ENCODE assay signal across 8 cellular contexts in genomic region chr5:34007675-34008600, GRCh38. TPM values are rescaled to one million over a fixed set of nuclear protein-coding genes. Genes with fewer than 3 reads are reported as not detected.
DNase-seq lines count a peak whose midpoint lies in the region; ATAC-seq and TF ChIP-seq lines count a peak whose summit lies in the region.

Gene AMACR, minus strand, starts transcription at chr5:34008050. Its CDS starts 31 bp downstream, at chr5:34008019.

- no peaks in the 10 kb centered on the region for H3K27me3 Mint-ChIP-seq in CD4-positive, alpha-beta memory T cell
- H3K27me3 Mint-ChIP-seq in activated CD4-positive, alpha-beta memory T cell treated with anti-CD3 and anti-CD28 coated beads, Interleukin-2, amount 10 ng/mL, durations not matched to agents 7 days and 5 days = peaks cover 2% of the 10 kb centered on the region

- peak within 1 kb of the TSS; percentile 78 to 82 for H3K9ac ChIP-seq in duodenal mucosa (ENCODE audit: low read depth in 1 of 2, low read length in 2 of 2)

- H3K36me3 Mint-ChIP-seq in CD4-positive, alpha-beta memory T cell = peaks cover 15 to 29% of the 10 kb centered on the region in 2 donors
- H3K36me3 Mint-ChIP-seq in activated CD4-positive, alpha-beta memory T cell treated with anti-CD3 and anti-CD28 coated beads, Interleukin-2, amount 10 ng/mL, durations not matched to agents 7 days and 5 days (ENCODE audit: low read depth) = peaks cover 15% of the 10 kb centered on the region

- POLR2A ChIA-PET in CD4-positive, alpha-beta memory T cell (lab: Charles Lee; ENCODE audit: partially characterized antibody) = interaction anchor here (0.6 to 1.7 kb wide), 11 partner anchors 11 to 1835 kb away, joined by 3 to 10 read pairs (median 4); partner anchors contain the start of genes DNAJC21, RAD1, SUB1 and TARS1
- POLR2A ChIA-PET in activated CD4-positive, alpha-beta memory T cell treated with anti-CD3 and anti-CD28 coated beads, Interleukin-2, amount 10 ng/mL, durations not matched to agents 7 days and 5 days (lab: Charles Lee) = interaction anchor here (0.8 to 3.1 kb wide), 5 partner anchors 8 to 922 kb away, joined by 3 to 24 read pairs (median 5); partner anchors contain the start of gene DNAJC21

- peaks cover 22% of the 10 kb centered on the region for H3K4me1 ChIP-seq in CD4-positive, alpha-beta memory T cell (ENCODE audit: insufficient read depth, low read length)
- peaks cover 17 to 24% of the 10 kb centered on the region in 2 donors for H3K4me1 ChIP-seq in duodenal mucosa (ENCODE audit: control insufficient read depth in 1 of 2, insufficient read depth in 2 of 2, low read length in 2 of 2)
- peaks cover 19% of the 10 kb centered on the region for H3K4me1 ChIP-seq in lower lobe of right lung

- no peaks in the 10 kb centered on the region for H3K9me3 ChIP-seq in CD4-positive, alpha-beta memory T cell (ENCODE audit: control insufficient read depth in 1 of 2, low read length in 2 of 2)
- H3K9me3 ChIP-seq in duodenal mucosa (ENCODE audit: control insufficient read depth in 1 of 2, low read length in 2 of 2) = no peaks in the 10 kb centered on the region
- H3K9me3 ChIP-seq in lower lobe of right lung = no peaks in the 10 kb centered on the region

- H3K4me1 Mint-ChIP-seq in CD4-positive, alpha-beta memory T cell = peaks cover 11 to 27% (median 19%) of the 10 kb centered on the region in 4 donors
- H3K4me1 Mint-ChIP-seq in activated CD4-positive, alpha-beta memory T cell treated with anti-CD3 and anti-CD28 coated beads, Interleukin-2, amount 10 ng/mL, durations not matched to agents 7 days and 5 days = peaks cover 36% of the 10 kb centered on the region

- intact Hi-C loops in CD4-positive, alpha-beta memory T cell (cut with micrococcal nuclease) = loop anchor here (1.0 to 2.0 kb wide), 2 partner anchors 568 to 907 kb away; partner anchors contain the start of genes BRIX1, RAD1 and TARS1
- intact Hi-C loops in lower lobe of right lung (cut with DNase I) = no loop called here

- H3K27ac ChIP-seq in CD4-positive, alpha-beta memory T cell (ENCODE audit: low read depth, low read length) = peak within 1 kb of the TSS; percentile 76
- peak within 1 kb of the TSS; percentile 89 for H3K27ac ChIP-seq in duodenal mucosa (ENCODE audit: low read depth, low read length)
- peak within 1 kb of the TSS; percentile 94 for H3K27ac ChIP-seq in lower lobe of right lung

- ATAC-seq in GM19452 (IDR thresholded peaks at IDR 0.05; ENCODE audit: unreplicated experiment) = peak; percentile 91
- ATAC-seq in HG03575 (IDR thresholded peaks at IDR 0.05; ENCODE audit: extremely low read depth, insufficient number of reproducible peaks, low FRiP score, unreplicated experiment) = peak; percentile 50
- peak; percentile 98 for ATAC-seq in lower lobe of right lung

- peak; percentile 13 for TF ChIP-seq CTCF in lower lobe of right lung (IDR thresholded peaks at IDR 0.05)

- CTCF ChIA-PET in CD4-positive, alpha-beta memory T cell (lab: Charles Lee; ENCODE audit: partially characterized antibody) = interaction anchor here (1.0 to 4.0 kb wide), 4 partner anchors 10 to 572 kb away, joined by 3 to 31 read pairs (median 3); no protein-coding TSS in a partner anchor
- CTCF ChIA-PET in activated CD4-positive, alpha-beta memory T cell treated with anti-CD3 and anti-CD28 coated beads, Interleukin-2, amount 10 ng/mL, durations not matched to agents 7 days and 5 days (lab: Charles Lee) = interaction anchor here (1.0 to 2.0 kb wide), 3 partner anchors 11 to 38 kb away, joined by 3 to 8 read pairs (median 3); no protein-coding TSS in a partner anchor

- peak within 1 kb of the TSS; percentile 84 to 96 (median 94) for H3K27ac Mint-ChIP-seq in CD4-positive, alpha-beta memory T cell
- H3K27ac Mint-ChIP-seq in activated CD4-positive, alpha-beta memory T cell treated with anti-CD3 and anti-CD28 coated beads, Interleukin-2, amount 10 ng/mL, durations not matched to agents 7 days and 5 days = peak within 1 kb of the TSS; percentile 89

- H3K9me3 Mint-ChIP-seq in CD4-positive, alpha-beta memory T cell = no peaks in the 10 kb centered on the region
- no peaks in the 10 kb centered on the region for H3K9me3 Mint-ChIP-seq in activated CD4-positive, alpha-beta memory T cell treated with anti-CD3 and anti-CD28 coated beads, Interleukin-2, amount 10 ng/mL, durations not matched to agents 7 days and 5 days

- DNase-seq in CD4-positive, alpha-beta memory T cell = peak; percentile 75 to 87 (median 86)
- peak; percentile 88 for DNase-seq in NCI-H82 (lab: John Stamatoyannopoulos, UW)
- peak; percentile 86 for DNase-seq in activated CD4-positive, alpha-beta memory T cell treated with anti-CD3 and anti-CD28 coated beads, Interleukin-2, amount 10 ng/mL, durations not matched to agents 7 days and 5 days
- DNase-seq in lower lobe of right lung = peak; percentile 94
- DNase-seq in stimulated activated CD4-positive, alpha-beta T cell treated with anti-CD3 and anti-CD28 coated beads, TNF-alpha, amount 100 ng/mL, for 1 hour (ENCODE audit: low read depth in 3 of 3, low spot score in 1 of 3) = peak; percentile 54 to 86 (median 78)

- H3K27me3 ChIP-seq in CD4-positive, alpha-beta memory T cell (ENCODE audit: insufficient read depth, low read length) = no peaks in the 10 kb centered on the region
- no peaks in the 10 kb centered on the region for H3K27me3 ChIP-seq in duodenal mucosa (ENCODE audit: control insufficient read depth in 1 of 2, insufficient read depth in 2 of 2, low read length in 2 of 2)
- H3K27me3 ChIP-seq in lower lobe of right lung (ENCODE audit: low read depth) = no peaks in the 10 kb centered on the region

- H3K4me3 ChIP-seq in CD4-positive, alpha-beta memory T cell (ENCODE audit: low read length in 2 of 2) = peak within 1 kb of the TSS; percentile 96 to 100
- peak within 1 kb of the TSS; percentile 77 to 89 for H3K4me3 ChIP-seq in duodenal mucosa (ENCODE audit: low read depth in 1 of 2, low read length in 2 of 2)
- peak within 1 kb of the TSS; percentile 74 for H3K4me3 ChIP-seq in lower lobe of right lung

- peak within 1 kb of the TSS; percentile 93 to 97 (median 96) for H3K4me3 Mint-ChIP-seq in CD4-positive, alpha-beta memory T cell
- peak within 1 kb of the TSS; percentile 79 for H3K4me3 Mint-ChIP-seq in activated CD4-positive, alpha-beta memory T cell treated with anti-CD3 and anti-CD28 coated beads, Interleukin-2, amount 10 ng/mL, durations not matched to agents 7 days and 5 days

- H3K36me3 ChIP-seq in CD4-positive, alpha-beta memory T cell (ENCODE audit: insufficient read depth, low read length) = no peaks in the 10 kb centered on the region
- H3K36me3 ChIP-seq in duodenal mucosa (ENCODE audit: control insufficient read depth in 1 of 2, insufficient read depth in 2 of 2, low read length in 2 of 2) (peaks cover 3 to 14% of the 10 kb centered on the region in 2 donors), lower lobe of right lung (peaks cover 16% of the 10 kb centered on the region)

RNA-seq across cellular contexts. Expression of gene AMACR, which starts in this region (rescaled TPM):
- 1 to 10 TPM; 5.2 to 7.3 TPM for total RNA-seq in CD4-positive, alpha-beta memory T cell
- polyA plus RNA-seq in CD4-positive, alpha-beta memory T cell = 1 to 10 TPM; 7.5 to 9.2 TPM
- total RNA-seq in activated CD4-positive, alpha-beta memory T cell treated with anti-CD3 and anti-CD28 coated beads, Interleukin-2, amount 10 ng/mL, durations not matched to agents 7 days and 5 days = 1 to 10 TPM; 7.5 to 7.8 TPM
- 12.2 TPM for total RNA-seq in lower lobe of right lung

Comparison
In these comparisons a context has a peak if more than half of its experiments do, and no peak if none do; other contexts are left out.
1. Peak in every context shown above with its lines: DNase-seq, ATAC-seq, H3K4me3 ChIP-seq and H3K27ac ChIP-seq.